In genomic region chr10:123607386-123607785, GRCh38 we compare ENCODE assay signal across 25 cellular contexts. TPM values are rescaled to one million over a fixed set of nuclear protein-coding genes. Genes with fewer than 3 reads are reported as not detected.
"Had no signal": no experiment of that assay in that cellular context is flagged by ENCODE, and none has a peak within 500 bp of the region (broad histone marks: within the 10 kb centered on the region; RNA-seq: fewer than 3 reads in every experiment).

No MANE protein-coding gene starts in this region.

- H3K9ac ChIP-seq: parathyroid adenoma had no signal

- ATAC-seq: activated CD4-positive, CD25-positive, alpha-beta regulatory T cell treated with anti-CD3 and anti-CD28 coated beads, Interleukin-2, amount 50 U/mL, for 24 hours; activated naive CD8-positive, alpha-beta T cell treated with anti-CD3 and anti-CD28 coated beads, Interleukin-2, amount 50 U/mL, for 24 hours; left ventricle myocardium superior; natural killer cell treated with Interleukin-12 subunit alpha and Interleukin-12 subunit beta and Interleukin-15 and Interleukin-18, amount 100 ng/mL, for 72 hours; right lobe of liver had no signal

- H3K36me3 ChIP-seq: right lobe of liver, thyroid gland had no signal

- H3K27me3 Mint-ChIP-seq: activated CD4-positive, alpha-beta memory T cell treated with anti-CD3 and anti-CD28 coated beads, Interleukin-2, amount 10 ng/mL, durations not matched to agents 7 days and 5 days; activated CD4-positive, alpha-beta T cell treated with anti-CD3 and anti-CD28 coated beads, Interleukin-2, amount 10 ng/mL, durations not matched to agents 24 days and 14 days had no signal

- H3K4me3 Mint-ChIP-seq: activated CD4-positive, alpha-beta memory T cell treated with anti-CD3 and anti-CD28 coated beads, Interleukin-2, amount 10 ng/mL, durations not matched to agents 7 days and 5 days; activated CD4-positive, alpha-beta T cell treated with anti-CD3 and anti-CD28 coated beads, Interleukin-2, amount 10 ng/mL, durations not matched to agents 24 days and 14 days; activated naive CD8-positive, alpha-beta T cell treated with anti-CD3 and anti-CD28 coated beads, Interleukin-2, amount 50 U/mL, for 24 hours; natural killer cell treated with Interleukin-12 subunit alpha and Interleukin-12 subunit beta and Interleukin-15 and Interleukin-18, amount 100 ng/mL, for 72 hours; stimulated activated naive CD8-positive, alpha-beta T cell treated with anti-CD3 and anti-CD28 coated beads, Interleukin-15, Interleukin-2, amounts not matched to agents 100 ng/mL and 50 ng/mL, for 24 hours had no signal

- H3K36me3 Mint-ChIP-seq: natural killer cell treated with Interleukin-12 subunit alpha and Interleukin-12 subunit beta and Interleukin-15 and Interleukin-18, amount 100 ng/mL, for 72 hours had no signal

- H2AFZ ChIP-seq: parathyroid adenoma had no signal

- H3K9me3 Mint-ChIP-seq: activated CD4-positive, alpha-beta memory T cell treated with anti-CD3 and anti-CD28 coated beads, Interleukin-2, amount 10 ng/mL, durations not matched to agents 7 days and 5 days; activated CD4-positive, alpha-beta T cell treated with anti-CD3 and anti-CD28 coated beads, Interleukin-2, amount 10 ng/mL, durations not matched to agents 24 days and 14 days; natural killer cell treated with Interleukin-12 subunit alpha and Interleukin-12 subunit beta and Interleukin-15 and Interleukin-18, amount 100 ng/mL, for 72 hours; stimulated activated naive CD8-positive, alpha-beta T cell treated with anti-CD3 and anti-CD28 coated beads, Interleukin-15, Interleukin-2, amounts not matched to agents 100 ng/mL and 50 ng/mL, for 24 hours had no signal

- H3K4me1 Mint-ChIP-seq: activated CD4-positive, alpha-beta memory T cell treated with anti-CD3 and anti-CD28 coated beads, Interleukin-2, amount 10 ng/mL, durations not matched to agents 7 days and 5 days; activated CD4-positive, alpha-beta T cell treated with anti-CD3 and anti-CD28 coated beads, Interleukin-2, amount 10 ng/mL, durations not matched to agents 24 days and 14 days; activated naive CD8-positive, alpha-beta T cell treated with anti-CD3 and anti-CD28 coated beads, Interleukin-2, amount 50 U/mL, for 24 hours had no signal

- H3K4me3 ChIP-seq: right lobe of liver, skin epidermis, thyroid gland had no signal

- H3K9me3 ChIP-seq: right lobe of liver, thyroid gland had no signal

- H3K27ac ChIP-seq: parathyroid adenoma, right lobe of liver, skin epidermis, thyroid gland had no signal

- H3K79me2 ChIP-seq: parathyroid adenoma had no signal

- H3K4me1 ChIP-seq: parathyroid adenoma, right lobe of liver, thyroid gland had no signal

- H3K27me3 ChIP-seq: right lobe of liver, thyroid gland had no signal

- H3K27ac Mint-ChIP-seq: activated CD4-positive, alpha-beta memory T cell treated with anti-CD3 and anti-CD28 coated beads, Interleukin-2, amount 10 ng/mL, durations not matched to agents 7 days and 5 days; activated CD4-positive, alpha-beta T cell treated with anti-CD3 and anti-CD28 coated beads, Interleukin-2, amount 10 ng/mL, durations not matched to agents 24 days and 14 days; activated naive CD8-positive, alpha-beta T cell treated with anti-CD3 and anti-CD28 coated beads, Interleukin-2, amount 50 U/mL, for 24 hours; natural killer cell treated with Interleukin-12 subunit alpha and Interleukin-12 subunit beta and Interleukin-15 and Interleukin-18, amount 100 ng/mL, for 72 hours; stimulated activated naive CD8-positive, alpha-beta T cell treated with anti-CD3 and anti-CD28 coated beads, Interleukin-15, Interleukin-2, amounts not matched to agents 100 ng/mL and 50 ng/mL, for 24 hours had no signal

- DNase-seq: activated CD4-positive, alpha-beta memory T cell treated with anti-CD3 and anti-CD28 coated beads, Interleukin-2, amount 10 ng/mL, durations not matched to agents 7 days and 5 days; activated CD4-positive, alpha-beta T cell treated with anti-CD3 and anti-CD28 coated beads, Interleukin-2, amount 10 ng/mL, durations not matched to agents 24 days and 14 days; activated gamma-delta T cell; activated naive CD4-positive, alpha-beta T cell treated with anti-CD3 and anti-CD28 coated beads, Interleukin-2, amount 50 U/mL, for 16 hours; activated naive CD8-positive, alpha-beta T cell treated with anti-CD3 and anti-CD28 coated beads, Interleukin-2, amount 50 U/mL, for 24 hours; cerebellar nuclear complex; cortex of kidney; foreskin fibroblast; left ventricle myocardium superior; mammary epithelial cell; nucleus accumbens; right lobe of liver; stimulated activated CD4-positive, alpha-beta T cell treated with anti-CD3 and anti-CD28 coated beads, Interleukin-1b, Interleukin-23, amount 100 ng/mL, for 48 hours; substantia nigra; thyroid gland had no signal

RNA-seq across cellular contexts. Expression of gene GPR26, which starts 58.8 kb away (rescaled TPM):
- total RNA-seq: activated CD4-positive, alpha-beta memory T cell treated with anti-CD3 and anti-CD28 coated beads, Interleukin-2, amount 10 ng/mL, durations not matched to agents 7 days and 5 days; activated CD4-positive, alpha-beta T cell treated with anti-CD3 and anti-CD28 coated beads, Interleukin-2, amount 10 ng/mL, durations not matched to agents 24 days and 14 days; epithelial cell of proximal tubule; fibroblast of lung; left ventricle myocardium superior; mammary epithelial cell; natural killer cell treated with Interleukin-12 subunit alpha and Interleukin-12 subunit beta and Interleukin-15 and Interleukin-18, amount 100 ng/mL, for 72 hours; pulmonary artery endothelial cell; right lobe of liver; T-helper 2 cell treated with Interferon-gamma antibody and Interleukin-4, amounts not matched to agents 100 ng/mL and 5 ng/mL, for 36 hours; thyroid gland; ureter had no signal
- polyA plus RNA-seq: fibroblast of lung, mammary epithelial cell had no signal
